ENCODE assay signal across 14 cellular contexts in genomic region chr1:196423612-196424011, GRCh38.
DNase-seq lines count a peak whose midpoint lies in the region; ATAC-seq and TF ChIP-seq lines count a peak whose summit lies in the region.
"Had no signal": no experiment of that assay in that cellular context is flagged by ENCODE, and none has a peak within 500 bp of the region (broad histone marks: within the 10 kb centered on the region; RNA-seq: fewer than 3 reads in every experiment).

No MANE protein-coding gene starts in this region.

- intact Hi-C loops in right cardiac atrium (cut with DNase I), result no loop called here

- H3K4me3 ChIP-seq in right cardiac atrium (ENCODE audit: low read length) (no peak overlapping the region), right atrium auricular region (no peak overlapping the region), choroid plexus epithelial cell (ENCODE audit: low read depth, low read length) (no peak overlapping the region)
- H3K4me3 ChIP-seq: GM12878 had no signal

- DNase-seq in right cardiac atrium (no peak), right atrium auricular region (ENCODE audit: low spot score) (no peak), choroid plexus epithelial cell (ENCODE audit: low read depth) (peak; percentile 77), mesothelial cell of epicardium (ENCODE audit: low spot score in 2 of 2, unreplicated experiment in 2 of 2) (no peak), NCI-H82 treated with DMSO at 0.1 percent for 48 hours (lab: John Stamatoyannopoulos, UW; ENCODE audit: unreplicated experiment) (no peak), superior temporal gyrus (ENCODE audit: extremely low spot score) (no peak)
- DNase-seq in stimulated activated naive B cell treated with anti-CD40 and anti-IgM and Interleukin-4, amounts not matched to agents 10 μg/mL and 1 μg/mL and 100 μg/mL, for 72 hours, result no peak
- no peak for DNase-seq in stimulated activated CD4-positive, alpha-beta T cell treated with anti-CD3 and anti-CD28 coated beads, Interleukin-2, amount 100 ng/mL, for 24 hours
- DNase-seq: H7, NCI-H1417, NCI-H2029 treated with DMSO at 0.1 percent for 48 hours, NCI-H526 had no signal

- H3K27me3 Mint-ChIP-seq in mesothelial cell of epicardium (ENCODE audit: low read depth), result no peaks in the 10 kb centered on the region
- no peaks in the 10 kb centered on the region for H3K27me3 Mint-ChIP-seq in stimulated activated naive B cell treated with anti-CD40 and anti-IgM and Interleukin-4, amounts not matched to agents 10 μg/mL and 1 μg/mL and 100 μg/mL, for 72 hours

- peaks cover 27% of the 10 kb centered on the region for H3K36me3 Mint-ChIP-seq in mesothelial cell of epicardium
- H3K36me3 Mint-ChIP-seq in stimulated activated naive B cell treated with anti-CD40 and anti-IgM and Interleukin-4, amounts not matched to agents 10 μg/mL and 1 μg/mL and 100 μg/mL, for 72 hours, result no peaks in the 10 kb centered on the region

- H3K4me3 Mint-ChIP-seq in mesothelial cell of epicardium, result no peak overlapping the region
- no peak overlapping the region for H3K4me3 Mint-ChIP-seq in stimulated activated naive B cell treated with anti-CD40 and anti-IgM and Interleukin-4, amounts not matched to agents 10 μg/mL and 1 μg/mL and 100 μg/mL, for 72 hours

- ATAC-seq in right cardiac atrium, result peak; percentile 32 to 55
- no peak for ATAC-seq in stimulated activated naive B cell treated with anti-CD40 and anti-IgM and Interleukin-4, amounts not matched to agents 10 μg/mL and 1 μg/mL and 100 μg/mL, for 72 hours (replicated peaks)
- ATAC-seq: GM12878 had no signal

- H3K27me3 ChIP-seq in right cardiac atrium (ENCODE audit: control insufficient read depth, insufficient read depth), result no peaks in the 10 kb centered on the region
- no peaks in the 10 kb centered on the region for H3K27me3 ChIP-seq in right atrium auricular region

- H3K27ac Mint-ChIP-seq in mesothelial cell of epicardium, result peak overlapping the region; percentile 23
- no peak overlapping the region for H3K27ac Mint-ChIP-seq in stimulated activated naive B cell treated with anti-CD40 and anti-IgM and Interleukin-4, amounts not matched to agents 10 μg/mL and 1 μg/mL and 100 μg/mL, for 72 hours

- H3K9me3 ChIP-seq in right cardiac atrium (ENCODE audit: control insufficient read depth, low read length) (no peaks in the 10 kb centered on the region), right atrium auricular region (no peaks in the 10 kb centered on the region)

- no peaks in the 10 kb centered on the region for H3K36me3 ChIP-seq in right atrium auricular region

- peaks cover 5% of the 10 kb centered on the region for H3K4me1 Mint-ChIP-seq in mesothelial cell of epicardium
- H3K4me1 Mint-ChIP-seq in stimulated activated naive B cell treated with anti-CD40 and anti-IgM and Interleukin-4, amounts not matched to agents 10 μg/mL and 1 μg/mL and 100 μg/mL, for 72 hours, result no peaks in the 10 kb centered on the region

- H3K4me1 ChIP-seq in right cardiac atrium (ENCODE audit: control insufficient read depth, insufficient read depth, low read length) (no peaks in the 10 kb centered on the region), right atrium auricular region (no peaks in the 10 kb centered on the region)

- peaks cover 10% of the 10 kb centered on the region for H3K9me3 Mint-ChIP-seq in mesothelial cell of epicardium
- H3K9me3 Mint-ChIP-seq in stimulated activated naive B cell treated with anti-CD40 and anti-IgM and Interleukin-4, amounts not matched to agents 10 μg/mL and 1 μg/mL and 100 μg/mL, for 72 hours, result peaks cover 0 to 2% of the 10 kb centered on the region in 2 donors

- TF ChIP-seq CTCF in right atrium auricular region (IDR thresholded peaks at IDR 0.05) (no peak), choroid plexus epithelial cell (conservative IDR thresholded peaks at IDR 0.05; ENCODE audit: low read depth, low read length) (no peak), mesothelial cell of epicardium (IDR thresholded peaks at IDR 0.05; ENCODE audit: unreplicated experiment) (no peak)

- no peak overlapping the region for H3K27ac ChIP-seq in right cardiac atrium (ENCODE audit: low read length)
- H3K27ac ChIP-seq in right atrium auricular region, result no peak overlapping the region
- H3K27ac ChIP-seq: C4-2B had no signal

Comparison
In these comparisons a context has a peak if more than half of its experiments do, and no peak if none do; other contexts are left out.
1. ATAC-seq: peak in right cardiac atrium (2 of 2); none in stimulated activated naive B cell treated with anti-CD40 and anti-IgM and Interleukin-4, amounts not matched to agents 10 μg/mL and 1 μg/mL and 100 μg/mL, for 72 hours (0 of 2).